In the genomic region with DNA sequence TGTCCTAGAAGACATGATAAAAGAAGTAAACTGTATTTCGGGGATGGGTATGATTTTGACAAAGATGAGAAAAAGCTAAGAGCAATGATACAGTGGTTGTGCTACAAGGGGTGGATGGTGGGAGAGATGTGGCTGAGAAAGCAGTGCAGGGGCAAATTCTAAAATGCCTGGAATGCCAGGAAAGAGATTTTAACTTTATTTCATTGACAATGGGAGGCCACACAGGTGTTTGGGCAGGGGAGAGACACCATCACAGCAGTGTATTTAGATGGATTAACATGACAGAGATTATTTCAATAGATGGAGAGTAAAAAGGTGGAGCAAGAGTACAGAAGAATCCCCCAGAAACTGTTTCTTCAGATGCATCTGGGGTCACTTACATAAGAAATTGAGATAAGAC, we compare ENCODE assay signal across 27 cellular contexts.
"Had no signal": no experiment of that assay in that cellular context is flagged by ENCODE, and none has a peak within 500 bp of the region (broad histone marks: within the 10 kb centered on the region; RNA-seq: fewer than 3 reads in every experiment).

No MANE protein-coding gene starts in this region.

- H3K4me3 Mint-ChIP-seq: dendritic cell treated with granulocyte-macrophage colony-stimulating factor and Interleukin-4, amounts not matched to agents 40 ng/mL and 50 ng/mL, for 4 days; endodermal cell; memory B cell; natural killer cell; stimulated activated memory B cell treated with anti-CD40 and anti-IgM and Interleukin-4, amounts not matched to agents 10 μg/mL and 1 μg/mL and 100 μg/mL, for 72 hours; stimulated activated naive CD8-positive, alpha-beta T cell treated with anti-CD3 and anti-CD28 coated beads, Interleukin-15, Interleukin-2, amounts not matched to agents 100 ng/mL and 50 ng/mL, for 24 hours had no signal

- DNase-seq: colonic mucosa; effector CD8-positive, alpha-beta T cell; endodermal cell; foreskin fibroblast; gastrocnemius medialis; head of caudate nucleus; left ventricle myocardium superior; natural killer cell; occipital lobe; ovary; posterior cingulate gyrus; psoas muscle; right cardiac atrium; spleen; stimulated activated CD4-positive, alpha-beta T cell treated with anti-CD3 and anti-CD28 coated beads, Interleukin-4, amount 100 ng/mL, for 4 hours; upper lobe of right lung; uterus had no signal

- H3K9me3 Mint-ChIP-seq: dendritic cell treated with granulocyte-macrophage colony-stimulating factor and Interleukin-4, amounts not matched to agents 40 ng/mL and 50 ng/mL, for 4 days; endodermal cell; natural killer cell; stimulated activated naive CD8-positive, alpha-beta T cell treated with anti-CD3 and anti-CD28 coated beads, Interleukin-15, Interleukin-2, amounts not matched to agents 100 ng/mL and 50 ng/mL, for 24 hours had no signal

- H3K4me1 ChIP-seq: colonic mucosa had no signal

- H3K27me3 ChIP-seq: colonic mucosa, gastrocnemius medialis, ovary, tibial nerve, upper lobe of right lung, uterus had no signal

- H3K36me3 Mint-ChIP-seq: memory B cell; natural killer cell; stimulated activated memory B cell treated with anti-CD40 and anti-IgM and Interleukin-4, amounts not matched to agents 10 μg/mL and 1 μg/mL and 100 μg/mL, for 72 hours had no signal

- H3K36me3 ChIP-seq: colonic mucosa, gastrocnemius medialis, ovary, thoracic aorta, upper lobe of right lung, uterus had no signal

- H3K27ac Mint-ChIP-seq: dendritic cell treated with granulocyte-macrophage colony-stimulating factor and Interleukin-4, amounts not matched to agents 40 ng/mL and 50 ng/mL, for 4 days; endodermal cell; memory B cell; natural killer cell; stimulated activated memory B cell treated with anti-CD40 and anti-IgM and Interleukin-4, amounts not matched to agents 10 μg/mL and 1 μg/mL and 100 μg/mL, for 72 hours; stimulated activated naive CD8-positive, alpha-beta T cell treated with anti-CD3 and anti-CD28 coated beads, Interleukin-15, Interleukin-2, amounts not matched to agents 100 ng/mL and 50 ng/mL, for 24 hours had no signal

- ATAC-seq: esophagus mucosa; gastrocnemius medialis; left ventricle myocardium superior; natural killer cell; psoas muscle; right cardiac atrium; stimulated activated memory B cell treated with anti-CD40 and anti-IgM and Interleukin-4, amounts not matched to agents 10 μg/mL and 1 μg/mL and 100 μg/mL, for 72 hours; upper lobe of right lung had no signal

- H3K9me3 ChIP-seq: colonic mucosa, gastrocnemius medialis, ovary, psoas muscle, spleen, thoracic aorta, tibial nerve, upper lobe of right lung, uterus had no signal

- H3K27ac ChIP-seq: colonic mucosa, epithelial cell of prostate, gastrocnemius medialis, ovary, psoas muscle, skin epidermis, spleen, thoracic aorta, tibial nerve, upper lobe of right lung, uterus had no signal

- H3K4me3 ChIP-seq: colonic mucosa, gastrocnemius medialis, lung, ovary, psoas muscle, skin epidermis, spleen, thoracic aorta, tibial nerve, upper lobe of right lung, uterus had no signal
